ENCODE assay signal across 5 cellular contexts in the genomic region with DNA sequence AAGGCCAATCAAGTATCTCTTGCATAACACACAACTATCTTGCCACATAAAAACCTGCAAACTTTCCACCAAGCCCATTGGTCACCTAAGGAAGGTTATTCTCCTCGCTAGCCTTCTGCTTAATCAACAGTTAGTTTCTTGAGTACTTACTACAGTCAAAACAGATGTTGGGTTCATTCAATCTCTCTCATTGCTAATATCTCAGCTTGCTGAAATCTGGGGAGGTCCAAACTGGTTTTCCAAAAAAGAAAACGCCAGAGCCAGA.
"Had no signal": no experiment of that assay in that cellular context is flagged by ENCODE, and none has a peak within 500 bp of the region (broad histone marks: within the 10 kb centered on the region; RNA-seq: fewer than 3 reads in every experiment).

No MANE protein-coding gene starts in this region.

- H3K27ac ChIP-seq: GM23248 had no signal

- H3K4me3 ChIP-seq: GM23248, HAP-1 had no signal

- H3K36me3 ChIP-seq: HAP-1 had no signal

- DNase-seq: GM23248, GOT3, H7 had no signal

- ATAC-seq: HCT116 had no signal

- H3K9me3 ChIP-seq: HAP-1 had no signal
